In genomic region chr19:13838943-13839192, GRCh38 we compare ENCODE assay signal across 8 cellular contexts. TPM values are rescaled to one million over a fixed set of nuclear protein-coding genes. Genes with fewer than 3 reads are reported as not detected.
DNase-seq lines count a peak whose midpoint lies in the region; ATAC-seq and TF ChIP-seq lines count a peak whose summit lies in the region.
"Had no signal": no experiment of that assay in that cellular context is flagged by ENCODE, and none has a peak within 500 bp of the region (broad histone marks: within the 10 kb centered on the region; RNA-seq: fewer than 3 reads in every experiment).

No MANE protein-coding gene starts in this region.

- no peaks in the 10 kb centered on the region for H3K9me3 Mint-ChIP-seq in GM23338
- no peaks in the 10 kb centered on the region for H3K9me3 Mint-ChIP-seq in activated CD4-positive, alpha-beta memory T cell treated with anti-CD3 and anti-CD28 coated beads for 36 hours
- H3K9me3 Mint-ChIP-seq in stimulated activated naive CD8-positive, alpha-beta T cell treated with anti-CD3 and anti-CD28 coated beads, Interleukin-15, amount 100 ng/mL, for 72 hours, result no peaks in the 10 kb centered on the region

- H4K20me1 ChIP-seq in GM23338 (replicated peaks; ENCODE audit: insufficient read depth), result no peaks in the 10 kb centered on the region; the same call in 1 of the 2 replicates

- peaks cover 11% of the 10 kb centered on the region for H3F3A ChIP-seq in GM23338 (replicated peaks; ENCODE audit: low read depth)

- H3K4me1 ChIP-seq in GM23338 (ENCODE audit: insufficient read depth), result peaks cover 22% of the 10 kb centered on the region
- H3K4me1 ChIP-seq in right atrium auricular region, result peaks cover 0 to 84% of the 10 kb centered on the region in 2 donors

- H3K4me3 ChIP-seq in GM23338 (no peak overlapping the region), right atrium auricular region (peak overlapping the region; percentile 99 to 100)

- intact Hi-C loops in activated CD4-positive, alpha-beta memory T cell treated with anti-CD3 and anti-CD28 coated beads for 36 hours (cut with micrococcal nuclease), result loop anchor here (1.0 to 5.0 kb wide), 5 partner anchors 8 to 672 kb away; partner anchors contain the start of gene ZSWIM4

- H3K9me3 ChIP-seq in right atrium auricular region, result no peaks in the 10 kb centered on the region

- peak overlapping the region; percentile 64; the same call in 1 of the 2 replicates for H3K4me2 ChIP-seq in GM23338

- no peaks in the 10 kb centered on the region for H3K27me3 ChIP-seq in GM23338 (ENCODE audit: insufficient read depth)
- H3K27me3 ChIP-seq in right atrium auricular region, result no peaks in the 10 kb centered on the region

- ATAC-seq in GM23338 (no peak), GM18511 (IDR thresholded peaks at IDR 0.05; ENCODE audit: unreplicated experiment) (no peak)
- ATAC-seq in stimulated activated naive CD8-positive, alpha-beta T cell treated with anti-CD3 and anti-CD28 coated beads, Interleukin-15, amount 100 ng/mL, for 72 hours, result no peak

- CTCF ChIA-PET in activated CD4-positive, alpha-beta memory T cell treated with anti-CD3 and anti-CD28 coated beads for 36 hours (lab: Charles Lee), result interaction anchor here (0.9 to 4.3 kb wide), 6 partner anchors 8 to 298 kb away, joined by 3 to 25 read pairs (median 4); partner anchors contain the start of gene IL27RA

- H3K79me2 ChIP-seq in GM23338 (replicated peaks; ENCODE audit: insufficient read depth), result peaks cover 14% of the 10 kb centered on the region; the same call in 1 of the 2 replicates

- H3K9me2 ChIP-seq in GM23338 (ENCODE audit: insufficient read depth), result no peaks in the 10 kb centered on the region

- H3K27ac ChIP-seq in GM23338 (ENCODE audit: low read depth), result peak overlapping the region; percentile 63; the same call in 1 of the 2 replicates
- H3K27ac ChIP-seq in right atrium auricular region, result peak overlapping the region; percentile 98 to 100

- TF ChIP-seq CTCF in GM23338 (conservative IDR thresholded peaks at IDR 0.05; ENCODE audit: low read depth in 2 of 2) (no peak), right atrium auricular region (IDR thresholded peaks at IDR 0.05) (no peak)

- no peak overlapping the region for H2AFZ ChIP-seq in GM23338

- H3K27me3 Mint-ChIP-seq in GM23338 (ENCODE audit: insufficient read depth, low read depth, poor library complexity), result peaks cover 19% of the 10 kb centered on the region
- H3K27me3 Mint-ChIP-seq in activated CD4-positive, alpha-beta memory T cell treated with anti-CD3 and anti-CD28 coated beads for 36 hours, result no peaks in the 10 kb centered on the region
- no peaks in the 10 kb centered on the region for H3K27me3 Mint-ChIP-seq in stimulated activated naive CD8-positive, alpha-beta T cell treated with anti-CD3 and anti-CD28 coated beads, Interleukin-15, amount 100 ng/mL, for 72 hours

- POLR2A ChIA-PET in activated CD4-positive, alpha-beta memory T cell treated with anti-CD3 and anti-CD28 coated beads for 36 hours (lab: Charles Lee), result interaction anchor here (1.2 to 5.3 kb wide), 7 partner anchors 10 to 684 kb away, joined by 3 to 80 read pairs (median 7); partner anchors contain the start of genes C19orf53 and ZSWIM4

- DNase-seq in GM23338 (ENCODE audit: low spot score) (no peak), right atrium auricular region (ENCODE audit: low spot score) (peak; percentile 96), NCI-H524 treated with DMSO at 0.1 percent for 48 hours (lab: John Stamatoyannopoulos, UW) (no peak), DMS53 (lab: John Stamatoyannopoulos, UW) (no peak)
- no peak for DNase-seq in activated CD4-positive, alpha-beta memory T cell treated with anti-CD3 and anti-CD28 coated beads for 36 hours
- no peak for DNase-seq in stimulated activated naive CD8-positive, alpha-beta T cell treated with anti-CD3 and anti-CD28 coated beads, Interleukin-15, amount 100 ng/mL, for 72 hours

- peaks cover 24% of the 10 kb centered on the region for H3K4me1 Mint-ChIP-seq in GM23338
- peaks cover 33% of the 10 kb centered on the region for H3K4me1 Mint-ChIP-seq in activated CD4-positive, alpha-beta memory T cell treated with anti-CD3 and anti-CD28 coated beads for 36 hours (ENCODE audit: low read depth)
- peaks cover 77% of the 10 kb centered on the region for H3K4me1 Mint-ChIP-seq in stimulated activated naive CD8-positive, alpha-beta T cell treated with anti-CD3 and anti-CD28 coated beads, Interleukin-15, amount 100 ng/mL, for 72 hours

- H3K36me3 Mint-ChIP-seq in GM23338 (ENCODE audit: low read depth), result no peaks in the 10 kb centered on the region
- H3K36me3 Mint-ChIP-seq in activated CD4-positive, alpha-beta memory T cell treated with anti-CD3 and anti-CD28 coated beads for 36 hours, result peaks cover 56% of the 10 kb centered on the region

- H3K4me3 Mint-ChIP-seq in GM23338, result no peak overlapping the region
- peak overlapping the region; percentile 91 for H3K4me3 Mint-ChIP-seq in activated CD4-positive, alpha-beta memory T cell treated with anti-CD3 and anti-CD28 coated beads for 36 hours
- peak overlapping the region; percentile 95 to 97 for H3K4me3 Mint-ChIP-seq in stimulated activated naive CD8-positive, alpha-beta T cell treated with anti-CD3 and anti-CD28 coated beads, Interleukin-15, amount 100 ng/mL, for 72 hours

- H3K36me3 ChIP-seq in GM23338 (ENCODE audit: insufficient read depth) (no peaks in the 10 kb centered on the region), right atrium auricular region (peaks cover 49% of the 10 kb centered on the region)

- H3K27ac Mint-ChIP-seq in GM23338, result no peak overlapping the region
- peak overlapping the region; percentile 97 for H3K27ac Mint-ChIP-seq in activated CD4-positive, alpha-beta memory T cell treated with anti-CD3 and anti-CD28 coated beads for 36 hours
- H3K27ac Mint-ChIP-seq in stimulated activated naive CD8-positive, alpha-beta T cell treated with anti-CD3 and anti-CD28 coated beads, Interleukin-15, amount 100 ng/mL, for 72 hours, result peak overlapping the region; percentile 98 to 99

TF ChIP-seq in GM23338, 12 proteins besides CTCF, POLR2A, EP300 and RAD21:
- TF ChIP-seq EZH2phosphoT487 (IDR thresholded peaks at IDR 0.05; ENCODE audit: unreplicated experiment) (no peak), STAT1 (IDR thresholded peaks at IDR 0.05; ENCODE audit: unreplicated experiment) (no peak), ZNF331 (CRISPR knock-in tag; IDR thresholded peaks at IDR 0.05; ENCODE audit: low read depth) (no peak), REST (IDR thresholded peaks at IDR 0.05; ENCODE audit: unreplicated experiment) (no peak), JUNB (IDR thresholded peaks at IDR 0.05; ENCODE audit: unreplicated experiment) (no peak)
TF ChIP-seq in GM23338: peak in this region for 0.

RNA-seq across cellular contexts. Expression of gene NANOS3, which starts 38.1 kb away (rescaled TPM):
- total RNA-seq in GM23338 (2014; rRNA removed; shearing (Covaris generic)), result not detected in 2 replicates
- polyA plus RNA-seq in GM23338 (2016; fragmentation: Nextera tagmentation; extraction: Ambion mirVana), result not detected in 2 replicates
- 1 to 10 TPM; 1.1 to 2.7 TPM for total RNA-seq in activated CD4-positive, alpha-beta memory T cell treated with anti-CD3 and anti-CD28 coated beads for 36 hours
- not detected for total RNA-seq in right atrium auricular region
- total RNA-seq: HT1080 had no signal

RNA-seq across cellular contexts. Expression of gene ZSWIM4, which starts 43.6 kb away (rescaled TPM):
- total RNA-seq in GM23338 (2014; rRNA removed; shearing (Covaris generic)), result 37.9 and 42.3 TPM in 2 replicates
- polyA plus RNA-seq in GM23338 (2016; fragmentation: Nextera tagmentation; extraction: Ambion mirVana), result 5.4 and 6.1 TPM in 2 replicates
- total RNA-seq in activated CD4-positive, alpha-beta memory T cell treated with anti-CD3 and anti-CD28 coated beads for 36 hours, result 10 to 100 TPM in 1 of 2 experiments, 1 to 10 TPM in 1; 9.2 to 10.2 TPM
- 1 to 10 TPM; 5.7 to 9.8 TPM for total RNA-seq in right atrium auricular region
